8 cellular contexts compared by ENCODE assay signal in genomic region chr10:30999084-30999712, GRCh38. TPM values are rescaled to one million over a fixed set of nuclear protein-coding genes. Genes with fewer than 3 reads are reported as not detected.
DNase-seq lines count a peak whose midpoint lies in the region; ATAC-seq and TF ChIP-seq lines count a peak whose summit lies in the region.

No MANE protein-coding gene starts in this region.

- peaks cover 0 to 5% of the 10 kb centered on the region in 2 donors for H3K36me3 ChIP-seq in left lung

- peaks cover 12% of the 10 kb centered on the region for H3K9me3 Mint-ChIP-seq in activated naive CD8-positive, alpha-beta T cell treated with anti-CD3 and anti-CD28 coated beads, Interleukin-2, amount 10 ng/mL, durations not matched to agents 7 days and 5 days

- H3K4me1 ChIP-seq in left lung = peaks cover 0 to 52% of the 10 kb centered on the region in 2 donors

- intact Hi-C loops in left lung (cut with DNase I) (no loop called here), posterior cingulate gyrus (cut with DNase I) (no loop called here)

- ATAC-seq in activated naive CD8-positive, alpha-beta T cell treated with anti-CD3 and anti-CD28 coated beads, Interleukin-2, amount 10 ng/mL, durations not matched to agents 7 days and 5 days (ENCODE audit: low read depth) = no peak
- peak; percentile 84 for ATAC-seq in left lung
- ATAC-seq in GM21526 (IDR thresholded peaks at IDR 0.05; ENCODE audit: low FRiP score, unreplicated experiment) = no peak

- H3K36me3 Mint-ChIP-seq in activated naive CD8-positive, alpha-beta T cell treated with anti-CD3 and anti-CD28 coated beads, Interleukin-2, amount 10 ng/mL, durations not matched to agents 7 days and 5 days = peaks cover 17% of the 10 kb centered on the region

- H3K27me3 ChIP-seq in left lung = no peaks in the 10 kb centered on the region

- POLR2A ChIA-PET in activated naive CD8-positive, alpha-beta T cell treated with anti-CD3 and anti-CD28 coated beads, Interleukin-2, amount 10 ng/mL, durations not matched to agents 7 days and 5 days (lab: Charles Lee) = interaction anchor here (0.6 kb wide), 1 partner anchor 33 kb away, joined by 3 read pairs; the partner anchor contains the start of gene ZNF438

- peak overlapping the region; percentile 33 for H3K27ac Mint-ChIP-seq in activated naive CD8-positive, alpha-beta T cell treated with anti-CD3 and anti-CD28 coated beads, Interleukin-2, amount 10 ng/mL, durations not matched to agents 7 days and 5 days

- H3K27me3 Mint-ChIP-seq in activated naive CD8-positive, alpha-beta T cell treated with anti-CD3 and anti-CD28 coated beads, Interleukin-2, amount 10 ng/mL, durations not matched to agents 7 days and 5 days = no peaks in the 10 kb centered on the region

- peak overlapping the region in 1 of 2 donors; percentile 45 for H3K4me3 ChIP-seq in left lung

- peak overlapping the region; percentile 73 to 90 for H3K27ac ChIP-seq in left lung

- H3K4me1 Mint-ChIP-seq in activated naive CD8-positive, alpha-beta T cell treated with anti-CD3 and anti-CD28 coated beads, Interleukin-2, amount 10 ng/mL, durations not matched to agents 7 days and 5 days = peaks cover 26% of the 10 kb centered on the region

- H3K4me3 Mint-ChIP-seq in activated naive CD8-positive, alpha-beta T cell treated with anti-CD3 and anti-CD28 coated beads, Interleukin-2, amount 10 ng/mL, durations not matched to agents 7 days and 5 days = peak overlapping the region; percentile 45

- TF ChIP-seq CTCF in left lung (IDR thresholded peaks at IDR 0.05) = no peak

- peaks cover 0 to 8% of the 10 kb centered on the region in 2 donors for H3K9me3 ChIP-seq in left lung

- peak; percentile 5 for DNase-seq in stimulated activated CD4-positive, alpha-beta T cell treated with anti-CD3 and anti-CD28 coated beads, Interleukin-4, amount 100 ng/mL, for 24 hours
- no peak for DNase-seq in stimulated activated CD4-positive, alpha-beta T cell treated with anti-CD3 and anti-CD28 coated beads, Interleukin-4, amount 100 ng/mL, for 1 hour
- DNase-seq in activated naive CD8-positive, alpha-beta T cell treated with anti-CD3 and anti-CD28 coated beads, Interleukin-2, amount 10 ng/mL, durations not matched to agents 7 days and 5 days = no peak
- peak in 1 of 2 donors; percentile 51 for DNase-seq in left lung
- DNase-seq in DMS79 (lab: John Stamatoyannopoulos, UW) = no peak
- no peak for DNase-seq in stimulated activated naive CD4-positive, alpha-beta T cell (lab: John Stamatoyannopoulos, UW)
- no peak for DNase-seq in posterior cingulate gyrus

RNA-seq across cellular contexts. Expression of gene ZNF438, which starts 32.5 kb away (rescaled TPM):
- total RNA-seq in activated naive CD8-positive, alpha-beta T cell treated with anti-CD3 and anti-CD28 coated beads, Interleukin-2, amount 10 ng/mL, durations not matched to agents 7 days and 5 days = 1 to 10 TPM; 3.1 to 3.9 TPM
- total RNA-seq in left lung = 10 to 100 TPM in 1 of 2 donors, 1 to 10 TPM in 1; 9.6 to 20.1 TPM
